In the genomic region with DNA sequence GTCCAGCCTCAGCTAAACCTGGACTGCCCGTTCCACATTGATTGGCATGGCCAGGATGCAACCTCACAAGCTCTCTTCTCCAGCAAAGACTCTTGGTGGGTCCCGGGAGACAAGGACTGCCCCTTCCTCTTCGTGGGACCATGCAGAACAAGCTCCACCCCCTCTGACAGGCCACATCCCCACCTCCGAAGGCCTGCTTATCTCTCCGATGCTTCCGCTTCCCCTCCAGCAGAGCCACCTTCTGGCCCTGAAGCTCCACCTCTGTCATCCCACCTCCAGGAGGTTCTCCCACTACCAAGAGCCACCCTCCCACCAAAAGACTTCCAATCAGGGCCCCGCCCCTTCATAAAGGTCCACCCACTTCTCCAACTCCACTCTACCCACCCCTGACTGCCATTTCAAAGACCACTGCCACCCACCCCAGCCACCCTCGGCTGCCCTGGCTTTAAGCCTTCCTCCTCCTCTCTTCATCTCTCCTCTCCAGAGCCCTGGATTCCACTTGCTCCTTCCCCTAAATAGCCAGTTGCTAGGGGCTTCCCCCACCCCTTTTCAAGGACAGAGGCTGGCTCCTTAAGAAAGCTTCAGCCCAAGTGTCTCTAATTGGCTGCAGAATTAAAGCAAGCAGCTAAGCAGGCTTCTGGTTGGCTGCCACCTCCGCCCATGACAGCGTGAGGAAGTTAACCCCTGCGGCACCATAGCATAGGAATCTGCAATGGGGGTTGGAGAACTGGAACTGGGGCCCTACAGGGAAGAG, we compare ENCODE assay signal across 1 cellular context.
A peak's percentile ranks its signal among the peaks of the same experiment; 100 is the strongest.
TF ChIP-seq lines count a peak whose summit lies in the region.

No MANE protein-coding gene starts in this region.

TF ChIP-seq in K562, 482 proteins besides CTCF, POLR2A, EP300 and RAD21 (continued from another document and continues in another):
- TF ChIP-seq, protein P1, sequence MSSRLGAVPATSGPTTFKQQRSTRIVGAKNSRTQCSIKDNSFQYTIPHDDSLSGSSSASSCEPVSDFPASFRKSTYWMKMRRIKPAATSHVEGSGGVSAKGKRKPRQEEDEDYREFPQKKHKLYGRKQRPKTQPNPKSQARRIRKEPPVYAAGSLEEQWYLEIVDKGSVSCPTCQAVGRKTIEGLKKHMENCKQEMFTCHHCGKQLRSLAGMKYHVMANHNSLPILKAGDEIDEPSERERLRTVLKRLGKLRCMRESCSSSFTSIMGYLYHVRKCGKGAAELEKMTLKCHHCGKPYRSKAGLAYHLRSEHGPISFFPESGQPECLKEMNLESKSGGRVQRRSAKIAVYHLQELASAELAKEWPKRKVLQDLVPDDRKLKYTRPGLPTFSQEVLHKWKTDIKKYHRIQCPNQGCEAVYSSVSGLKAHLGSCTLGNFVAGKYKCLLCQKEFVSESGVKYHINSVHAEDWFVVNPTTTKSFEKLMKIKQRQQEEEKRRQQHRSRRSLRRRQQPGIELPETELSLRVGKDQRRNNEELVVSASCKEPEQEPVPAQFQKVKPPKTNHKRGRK (tag; IDR thresholded peaks at IDR 0.05): no peak
- no peak for TF ChIP-seq HNRNPH1 (optimal IDR thresholded peaks at IDR 0.05; ENCODE audit: low read depth, low read length)
- peak; percentile 83 for TF ChIP-seq HDGF (IDR thresholded peaks at IDR 0.05)
- TF ChIP-seq CBFA2T3 (IDR thresholded peaks at IDR 0.05): 0 out of 2 replicates have a peak, but pooled peaks have one; percentile 20
- no peak; the same call in 1 of the 2 replicates for TF ChIP-seq ZNF395 (CRISPR knock-in tag; IDR thresholded peaks at IDR 0.05)
- TF ChIP-seq ZNF561 (CRISPR knock-in tag; conservative IDR thresholded peaks at IDR 0.05): no peak
- peak; percentile 77 for TF ChIP-seq ZBTB40 (IDR thresholded peaks at IDR 0.05)
- TF ChIP-seq ZBTB40 (CRISPR knock-in tag; IDR thresholded peaks at IDR 0.05): no peak
- TF ChIP-seq STAT5A (IDR thresholded peaks at IDR 0.05; ENCODE audit: borderline replicate concordance, low read length): no peak
- peak; percentile 33; the same call in 1 of the 2 replicates for TF ChIP-seq GATA2 (CRISPR knock-in tag; IDR thresholded peaks at IDR 0.05)
- 0 out of 2 replicates have a peak, but pooled peaks have one; percentile 48 for TF ChIP-seq CC2D1A (IDR thresholded peaks at IDR 0.05)
- TF ChIP-seq BCOR (IDR thresholded peaks at IDR 0.05): no peak; the same call in 1 of the 2 replicates
- TF ChIP-seq NFATC3 (IDR thresholded peaks at IDR 0.05): no peak
- TF ChIP-seq ARID1B (IDR thresholded peaks at IDR 0.05): peak; percentile 67
- no peak for TF ChIP-seq ZZZ3 (IDR thresholded peaks at IDR 0.05)
- no peak for TF ChIP-seq NCOR1 (IDR thresholded peaks at IDR 0.05)
- TF ChIP-seq ZNF551 (CRISPR knock-in tag; IDR thresholded peaks at IDR 0.05): no peak
- TF ChIP-seq, protein P2, sequence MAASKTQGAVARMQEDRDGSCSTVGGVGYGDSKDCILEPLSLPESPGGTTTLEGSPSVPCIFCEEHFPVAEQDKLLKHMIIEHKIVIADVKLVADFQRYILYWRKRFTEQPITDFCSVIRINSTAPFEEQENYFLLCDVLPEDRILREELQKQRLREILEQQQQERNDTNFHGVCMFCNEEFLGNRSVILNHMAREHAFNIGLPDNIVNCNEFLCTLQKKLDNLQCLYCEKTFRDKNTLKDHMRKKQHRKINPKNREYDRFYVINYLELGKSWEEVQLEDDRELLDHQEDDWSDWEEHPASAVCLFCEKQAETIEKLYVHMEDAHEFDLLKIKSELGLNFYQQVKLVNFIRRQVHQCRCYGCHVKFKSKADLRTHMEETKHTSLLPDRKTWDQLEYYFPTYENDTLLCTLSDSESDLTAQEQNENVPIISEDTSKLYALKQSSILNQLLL (CRISPR knock-in tag; IDR thresholded peaks at IDR 0.05; ENCODE audit: borderline replicate concordance): no peak
- TF ChIP-seq JUNB (CRISPR knock-in tag; conservative IDR thresholded peaks at IDR 0.05): no peak
- TF ChIP-seq, protein P3, sequence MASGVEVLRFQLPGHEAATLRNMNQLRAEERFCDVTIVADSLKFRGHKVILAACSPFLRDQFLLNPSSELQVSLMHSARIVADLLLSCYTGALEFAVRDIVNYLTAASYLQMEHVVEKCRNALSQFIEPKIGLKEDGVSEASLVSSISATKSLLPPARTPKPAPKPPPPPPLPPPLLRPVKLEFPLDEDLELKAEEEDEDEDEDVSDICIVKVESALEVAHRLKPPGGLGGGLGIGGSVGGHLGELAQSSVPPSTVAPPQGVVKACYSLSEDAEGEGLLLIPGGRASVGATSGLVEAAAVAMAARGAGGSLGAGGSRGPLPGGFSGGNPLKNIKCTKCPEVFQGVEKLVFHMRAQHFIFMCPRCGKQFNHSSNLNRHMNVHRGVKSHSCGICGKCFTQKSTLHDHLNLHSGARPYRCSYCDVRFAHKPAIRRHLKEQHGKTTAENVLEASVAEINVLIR (CRISPR knock-in tag; IDR thresholded peaks at IDR 0.05): no peak
- TF ChIP-seq SAFB2 (IDR thresholded peaks at IDR 0.05; ENCODE audit: borderline replicate concordance, low read depth, low read length, severe bottlenecking): no peak
- TF ChIP-seq POLR2B (IDR thresholded peaks at IDR 0.05; ENCODE audit: low read depth, partially characterized antibody): peak; percentile 78
- TF ChIP-seq ZNF431 (CRISPR knock-in tag; IDR thresholded peaks at IDR 0.05): no peak
- TF ChIP-seq TARDBP (IDR thresholded peaks at IDR 0.05): no peak
- no peak for TF ChIP-seq DEAF1 (CRISPR knock-in tag; IDR thresholded peaks at IDR 0.05)
- no peak for TF ChIP-seq TRIM24 (IDR thresholded peaks at IDR 0.05)
- TF ChIP-seq ZNF609 (CRISPR knock-in tag; IDR thresholded peaks at IDR 0.05; ENCODE audit: borderline replicate concordance): no peak
- no peak for TF ChIP-seq KLF10 (CRISPR knock-in tag; IDR thresholded peaks at IDR 0.05)
- no peak for TF ChIP-seq FIP1L1 (IDR thresholded peaks at IDR 0.05; ENCODE audit: low read depth, low read length, poor library complexity, severe bottlenecking)
- no peak for TF ChIP-seq MED1 (CRISPR knock-in tag; IDR thresholded peaks at IDR 0.05; ENCODE audit: borderline replicate concordance)
- no peak for TF ChIP-seq ZC3H11A (IDR thresholded peaks at IDR 0.05; ENCODE audit: low read depth, low read length)
- no peak; the same call in 1 of the 2 replicates for TF ChIP-seq MYC (IDR thresholded peaks at IDR 0.05; ENCODE audit: low read depth, low read length)
- no peak for TF ChIP-seq MYC (CRISPR knock-in tag; IDR thresholded peaks at IDR 0.05; ENCODE audit: borderline replicate concordance, low read depth)
